In genomic region chr19:14940266-14940665, GRCh38 we compare ENCODE assay signal across 7 cellular contexts. TPM values are rescaled to one million over a fixed set of nuclear protein-coding genes. Genes with fewer than 3 reads are reported as not detected.
"Had no signal": no experiment of that assay in that cellular context is flagged by ENCODE, and none has a peak within 500 bp of the region (broad histone marks: within the 10 kb centered on the region; RNA-seq: fewer than 3 reads in every experiment).

No MANE protein-coding gene starts in this region.

- H3K4me3 Mint-ChIP-seq: H9 had no signal

- H3K27ac ChIP-seq: GM23248 had no signal

- H3K4me3 ChIP-seq: GM23248, K562 had no signal

- H3K27ac Mint-ChIP-seq: H9 had no signal

- H3K4me1 Mint-ChIP-seq: H9 had no signal

- H3K9ac ChIP-seq: GM23248 had no signal

- ATAC-seq: K562 had no signal

- DNase-seq: GM23248, H9, HCEC 1CT, IMR-90 had no signal

RNA-seq across cellular contexts. Expression of gene OR7C2, which starts 1.0 kb away (rescaled TPM):
- total RNA-seq: GM23248, H1, H9, HT-29, IMR-90, K562 had no signal
- polyA plus RNA-seq: GM23248, H1, IMR-90, K562 had no signal

RNA-seq across cellular contexts. Expression of gene SLC1A6, which starts 39.4 kb away (rescaled TPM):
- total RNA-seq: GM23248, HT-29, IMR-90, K562 had no signal
- polyA plus RNA-seq: GM23248, IMR-90, K562 had no signal

RNA-seq across cellular contexts. Expression of gene OR7A17, which starts 54.3 kb away (rescaled TPM):
- total RNA-seq: GM23248, H1, H9, HT-29, IMR-90, K562 had no signal
- polyA plus RNA-seq: GM23248, H1, IMR-90, K562 had no signal
